13 cellular contexts compared by ENCODE assay signal in genomic region chr22:46764140-46764680, GRCh38. TPM values are rescaled to one million over a fixed set of nuclear protein-coding genes. Genes with fewer than 3 reads are reported as not detected.
DNase-seq lines count a peak whose midpoint lies in the region; ATAC-seq, FAIRE-seq and TF ChIP-seq lines count a peak whose summit lies in the region.
"Had no signal": no experiment of that assay in that cellular context is flagged by ENCODE, and none has a peak within 500 bp of the region (broad histone marks: within the 10 kb centered on the region; RNA-seq: fewer than 3 reads in every experiment).

No MANE protein-coding gene starts in this region.

- H3K4me1 Mint-ChIP-seq in Calu3 (ENCODE audit: low read depth, unreplicated experiment) (peaks cover 46% of the 10 kb centered on the region), IgD-negative memory B cell (peaks cover 42 to 57% (median 51%) of the 10 kb centered on the region in 3 donors)

- in situ Hi-C loops in K562 (cut with MboI), result no loop called here

- no peaks in the 10 kb centered on the region for H3K9me1 ChIP-seq in K562 (ENCODE audit: control insufficient read depth, insufficient read depth, low read length)

- H3K4me2 ChIP-seq in K562 (ENCODE audit: insufficient read depth, low read length), result peak overlapping the region; percentile 49; the same call in 1 of the 2 replicates

- H3K36me3 ChIP-seq in K562 (ENCODE audit: control insufficient read depth, insufficient read depth, low read length), result peaks cover 20% of the 10 kb centered on the region; the same call in 2 of the 3 replicates
- H3K36me3 ChIP-seq in neutrophil, result peaks cover 2% of the 10 kb centered on the region
- H3K36me3 ChIP-seq in sigmoid colon, result no peaks in the 10 kb centered on the region

- H3K9me3 Mint-ChIP-seq in Calu3 (ENCODE audit: low read depth, unreplicated experiment) (no peaks in the 10 kb centered on the region), IgD-negative memory B cell (no peaks in the 10 kb centered on the region)

- H3K4me1 ChIP-seq in K562 (replicated peaks in 1 of 2; ENCODE audit: control insufficient read depth in 2 of 2, insufficient read depth in 2 of 2, low read length in 2 of 2), result peaks cover 7% of the 10 kb centered on the region in 2 experiments; a peak in 4 of 5 replicates
- H3K4me1 ChIP-seq in neutrophil (ENCODE audit: control insufficient read depth in 1 of 2, insufficient read depth in 1 of 2, low read depth in 1 of 2, low read length in 1 of 2), result peaks cover 30 to 31% of the 10 kb centered on the region in 2 experiments
- H3K4me1 ChIP-seq in sigmoid colon, result peaks cover 0 to 29% (median 20%) of the 10 kb centered on the region in 4 donors

- H3K27me3 ChIP-seq in K562 (ENCODE audit: control insufficient read depth in 2 of 2, insufficient read depth in 2 of 2, low read length in 2 of 2), result no peaks in the 10 kb centered on the region
- H3K27me3 ChIP-seq in neutrophil, result no peaks in the 10 kb centered on the region
- no peaks in the 10 kb centered on the region for H3K27me3 ChIP-seq in sigmoid colon

- no peak overlapping the region for H3K4me3 ChIP-seq in K562
- no peak overlapping the region for H3K4me3 ChIP-seq in neutrophil (ENCODE audit: low read depth in 1 of 2, low read length in 1 of 2)
- no peak overlapping the region for H3K4me3 ChIP-seq in sigmoid colon

- TF ChIP-seq EP300 in K562 (IDR thresholded peaks at IDR 0.05; ENCODE audit: low read length), result no peak
- no peak for TF ChIP-seq EP300 in sigmoid colon (IDR thresholded peaks at IDR 0.05)

- no peak overlapping the region for H3K27ac ChIP-seq in K562 (ENCODE audit: extremely low read depth, low read depth, low read length)
- peak overlapping the region; percentile 96 for H3K27ac ChIP-seq in neutrophil
- H3K27ac ChIP-seq in sigmoid colon, result peak overlapping the region in 1 of 4 donors; percentile 7

- H3K9me3 ChIP-seq in K562 (replicated peaks; ENCODE audit: control insufficient read depth, insufficient read depth, low read depth, low read length), result no peaks in the 10 kb centered on the region
- no peaks in the 10 kb centered on the region for H3K9me3 ChIP-seq in neutrophil
- H3K9me3 ChIP-seq in sigmoid colon, result no peaks in the 10 kb centered on the region

- intact Hi-C loops in Calu3 (cut with micrococcal nuclease; ENCODE audit: unreplicated experiment), result no loop called here
- intact Hi-C loops in K562 (cut with micrococcal nuclease), result no loop called here
- intact Hi-C loops in sigmoid colon (cut with DNase I), result loop anchor here (10.0 kb wide), 1 partner anchor 769 kb away; no protein-coding TSS in a partner anchor

- no peak for DNase-seq in Calu3
- DNase-seq in K562 (ENCODE audit: extremely low read depth in 1 of 4, low spot score in 3 of 4), result no peak
- no peak for DNase-seq in NOMO-1 treated with dmso at 0.1 percent for 144 hours (lab: John Stamatoyannopoulos, UW; ENCODE audit: unreplicated experiment)
- DNase-seq in DMS114 treated with DMSO at 0.1 percent for 48 hours (lab: John Stamatoyannopoulos, UW; ENCODE audit: unreplicated experiment), result no peak
- no peak for DNase-seq in sigmoid colon
- no peak for DNase-seq in NCI-H2107 (lab: John Stamatoyannopoulos, UW)
- DNase-seq: activated CD4-positive, alpha-beta T cell treated with anti-CD3 and anti-CD28 coated beads for 4 hours; cerebellar nuclear complex; NCI-H1092 treated with DMSO at 0.1 percent for 48 hours had no signal

- no peak for TF ChIP-seq RAD21 in K562 (CRISPR knock-in tag; conservative IDR thresholded peaks at IDR 0.05 in 1 of 2, IDR thresholded peaks at IDR 0.05 in 1 of 2)

- no peaks in the 10 kb centered on the region; the same call in 1 of the 2 replicates for H4K20me1 ChIP-seq in K562 (replicated peaks; ENCODE audit: control insufficient read depth, insufficient read depth, low read length)

- BruUV-seq in Calu3 (replicated peaks; lab: Mats Ljungman, UMichigan) (no TSS peak), K562 (replicated peaks; lab: Mats Ljungman, UMichigan) (no TSS peak)

- ATAC-seq in K562, result no peak

- CTCF ChIA-PET in Calu3 (lab: Charles Lee), result no interaction called here
- CTCF ChIA-PET in K562 (lab: Yijun Ruan, JAX; ENCODE audit: low intra/inter-chr PET ratio), result no interaction called here

- FAIRE-seq in K562 (lab: Jason Lieb, UNC), result no peak
- FAIRE-seq: G401.6, RCC 7860 had no signal

- POLR2A ChIA-PET in K562 (lab: Yijun Ruan, JAX), result interaction anchor here (0.7 kb wide), 1 partner anchor 13 kb away, joined by 3 read pairs; no protein-coding TSS in a partner anchor

- TF ChIP-seq CTCF in Calu3 (IDR thresholded peaks at IDR 0.05; ENCODE audit: unreplicated experiment), result no peak
- TF ChIP-seq CTCF in K562 (IDR thresholded peaks at IDR 0.05 in 2 of 3, conservative IDR thresholded peaks at IDR 0.05 in 1 of 3; ENCODE audit: insufficient read depth in 2 of 3, low read depth in 1 of 3, low read length in 3 of 3), result no peak
- no peak for TF ChIP-seq CTCF in neutrophil (IDR thresholded peaks at IDR 0.05)
- no peak for TF ChIP-seq CTCF in sigmoid colon (IDR thresholded peaks at IDR 0.05)

- H3K36me3 Mint-ChIP-seq in Calu3 (ENCODE audit: insufficient read depth, unreplicated experiment) (peaks cover 26% of the 10 kb centered on the region), IgD-negative memory B cell (peaks cover 2% of the 10 kb centered on the region)

- H3K27ac Mint-ChIP-seq in Calu3 (ENCODE audit: unreplicated experiment), result no peak overlapping the region
- peak overlapping the region; percentile 95 to 99 (median 98) for H3K27ac Mint-ChIP-seq in IgD-negative memory B cell

- no peak overlapping the region for H3K9ac ChIP-seq in K562 (ENCODE audit: insufficient read depth in 1 of 2, low read depth in 2 of 2, low read length in 2 of 2)

- no peak overlapping the region for H2AFZ ChIP-seq in K562 (ENCODE audit: low read depth, low read length)

- H3K27me3 Mint-ChIP-seq in Calu3 (ENCODE audit: unreplicated experiment), result no peaks in the 10 kb centered on the region
- H3K27me3 Mint-ChIP-seq in IgD-negative memory B cell, result no peaks in the 10 kb centered on the region

- H3K4me3 Mint-ChIP-seq in Calu3 (ENCODE audit: low read depth, unreplicated experiment) (peak overlapping the region; percentile 26), IgD-negative memory B cell (peak overlapping the region; percentile 97 to 99 (median 98))

- 83% methylated on average over 6 of the region's 6 CpGs for WGBS in K562 (ENCODE audit: insufficient coverage, low coverage, missing lambda C conversion rate)
- WGBS in sigmoid colon, 2 donors, result 85 to 87% methylated on average over 6 of the region's 6 CpGs

- TF ChIP-seq POLR2A in K562 (conservative IDR thresholded peaks at IDR 0.05), result no peak
- no peak for TF ChIP-seq POLR2A in sigmoid colon (IDR thresholded peaks at IDR 0.05)

- peaks cover 56% of the 10 kb centered on the region for H3K79me2 ChIP-seq in K562 (ENCODE audit: control insufficient read depth, insufficient read depth, low read length)

TF ChIP-seq in K562, 482 proteins besides CTCF, POLR2A, EP300 and RAD21 (continues in another document):
- TF ChIP-seq ZNF830 (CRISPR knock-in tag; IDR thresholded peaks at IDR 0.05) (no peak), ZNF444 (CRISPR knock-in tag; IDR thresholded peaks at IDR 0.05) (no peak), ERF (CRISPR knock-in tag; IDR thresholded peaks at IDR 0.05) (no peak), BRD9 (IDR thresholded peaks at IDR 0.05; ENCODE audit: low read depth, partially characterized antibody) (no peak)

RNA-seq across cellular contexts. Expression of gene TBC1D22A, which starts 1.8 kb away (rescaled TPM):
- total RNA-seq in Calu3 (2022) (27.6 and 28.2 TPM in 2 replicates), K562 (2014; rRNA removed) (5.2 and 8.2 TPM in 2 replicates), K562 (2014; rRNA removed; fragmentation: Illumina TruSeq; extraction: Trizol) (1.9 and 2.4 TPM in 2 replicates), K562 (2015; rRNA removed; fragmentation: Illumina TruSeq; extraction: Trizol) (3.1 and 3.3 TPM in 2 replicates), K562 (2021) (11.5 and 12.6 TPM in 2 replicates), sigmoid colon (10 to 100 TPM; 13.6 to 14.3 (median 13.8) TPM)
- polyA plus RNA-seq in IgD-negative memory B cell (64.3 TPM), K562 (2011; rRNA removed) (7.5 and 10.0 TPM in 2 replicates), K562 (2014; fragmentation: Illumina TruSeq; extraction: Trizol) (5.6 and 5.8 TPM in 2 replicates), K562 (2014; fragmentation: Nextera tagmentation; extraction: Ambion mirVana) (under 1 TPM; 0.20 to 0.34 TPM), K562 (2014; rRNA removed) (7.1 and 7.9 TPM in 2 replicates), sigmoid colon (10 to 100 TPM; 19.2 to 34.6 (median 19.4) TPM)
- total RNA-seq in K562 (2011; cell fraction: chromatin; rRNA removed; ENCODE audit: low replicate concordance), result 31.5 and 43.3 TPM in 2 replicates
- 21.1 and 22.2 TPM in 2 replicates for total RNA-seq in K562 (2011; cell fraction: nucleolus; rRNA removed)
- total RNA-seq in K562 (2011; cell fraction: nucleoplasm; rRNA removed), result 21.2 and 22.4 TPM in 2 replicates
- polyA plus RNA-seq in K562 (2011; cell fraction: cytosol; rRNA removed), result 7.8 and 8.5 TPM in 2 replicates
- polyA plus RNA-seq in K562 (2011; cell fraction: nucleus; rRNA removed), result 9.0 and 10.7 TPM in 2 replicates
- 8.6 and 10.2 TPM in 2 replicates for polyA plus RNA-seq in K562 (2012)
- 8.5 and 9.0 TPM in 2 replicates for polyA minus RNA-seq in K562 (2011; rRNA and poly(A)+ RNA removed)
- polyA minus RNA-seq in K562 (2011; cell fraction: cytosol; rRNA and poly(A)+ RNA removed), result 5.6 and 15.4 TPM in 2 replicates
- polyA minus RNA-seq in K562 (2011; cell fraction: nucleus; rRNA and poly(A)+ RNA removed), result 7.1 and 12.8 TPM in 2 replicates

RNA-seq across cellular contexts. Expression of gene CERK, which starts 26.2 kb away (rescaled TPM):
- total RNA-seq in Calu3 (2022), result 20.3 and 25.0 TPM in 2 replicates
- 11.7 TPM for polyA plus RNA-seq in IgD-negative memory B cell
- 19.9 and 29.6 TPM in 2 replicates for total RNA-seq in K562 (2011; cell fraction: chromatin; rRNA removed; ENCODE audit: low replicate concordance)
- 16.8 and 18.6 TPM in 2 replicates for total RNA-seq in K562 (2011; cell fraction: nucleolus; rRNA removed)
- total RNA-seq in K562 (2011; cell fraction: nucleoplasm; rRNA removed), result 22.0 and 23.9 TPM in 2 replicates
- total RNA-seq in K562 (2014; rRNA removed), result 10.7 and 12.2 TPM in 2 replicates
- 7.3 and 8.0 TPM in 2 replicates for total RNA-seq in K562 (2014; rRNA removed; fragmentation: Illumina TruSeq; extraction: Trizol)
- total RNA-seq in K562 (2015; rRNA removed; fragmentation: Illumina TruSeq; extraction: Trizol), result 14.5 and 14.9 TPM in 2 replicates
- 9.9 and 12.5 TPM in 2 replicates for total RNA-seq in K562 (2021)
- 11.8 and 12.7 TPM in 2 replicates for polyA plus RNA-seq in K562 (2011; rRNA removed)
- 10.9 and 13.7 TPM in 2 replicates for polyA plus RNA-seq in K562 (2011; cell fraction: cytosol; rRNA removed)
- 9.6 and 10.3 TPM in 2 replicates for polyA plus RNA-seq in K562 (2011; cell fraction: nucleus; rRNA removed)
- polyA plus RNA-seq in K562 (2012), result 10.9 and 13.1 TPM in 2 replicates
- 8.0 and 8.7 TPM in 2 replicates for polyA plus RNA-seq in K562 (2014; fragmentation: Illumina TruSeq; extraction: Trizol)
- 1 to 10 TPM; 1.1 to 1.3 TPM for polyA plus RNA-seq in K562 (2014; fragmentation: Nextera tagmentation; extraction: Ambion mirVana)
- 8.3 and 8.6 TPM in 2 replicates for polyA plus RNA-seq in K562 (2014; rRNA removed)
- polyA minus RNA-seq in K562 (2011; rRNA and poly(A)+ RNA removed), result 13.6 and 15.8 TPM in 2 replicates
- 9.7 and 12.5 TPM in 2 replicates for polyA minus RNA-seq in K562 (2011; cell fraction: cytosol; rRNA and poly(A)+ RNA removed)
- 6.2 and 12.6 TPM in 2 replicates for polyA minus RNA-seq in K562 (2011; cell fraction: nucleus; rRNA and poly(A)+ RNA removed)
- total RNA-seq in sigmoid colon, result 10 to 100 TPM; 23.9 to 45.5 (median 29.2) TPM
- 10 to 100 TPM; 26.1 to 29.5 (median 26.4) TPM for polyA plus RNA-seq in sigmoid colon
